Comparison of ENCODE assay signal across 10 cellular contexts in genomic region chr22:45867118-45867905, GRCh38.
DNase-seq lines count a peak whose midpoint lies in the region; ATAC-seq, FAIRE-seq and TF ChIP-seq lines count a peak whose summit lies in the region.
"Had no signal": no experiment of that assay in that cellular context is flagged by ENCODE, and none has a peak within 500 bp of the region (broad histone marks: within the 10 kb centered on the region; RNA-seq: fewer than 3 reads in every experiment).

No MANE protein-coding gene starts in this region.

- H3K4me1 ChIP-seq in gastrocnemius medialis (peaks cover 0 to 9% of the 10 kb centered on the region in 2 donors), small intestine (ENCODE audit: control insufficient read depth in 2 of 2, insufficient read depth in 1 of 2, low read depth in 1 of 2, low read length in 1 of 2) (no peaks in the 10 kb centered on the region)

- H3K4me3 ChIP-seq in gastrocnemius medialis (peak overlapping the region in 3 of 4 donors; percentile 12 to 43 (median 25)), small intestine (ENCODE audit: low read depth in 1 of 2, low read length in 2 of 2) (no peak overlapping the region)

- TF ChIP-seq CTCF in GM13977 (IDR thresholded peaks at IDR 0.05; ENCODE audit: extremely low read depth, insufficient read depth, missing control alignments) (peak; percentile 31), gastrocnemius medialis (IDR thresholded peaks at IDR 0.05 in 4 of 5, conservative IDR thresholded peaks at IDR 0.05 in 1 of 5) (peak in 2 of 5 experiments; percentile 37 to 43), CD14-positive monocyte (IDR thresholded peaks at IDR 0.05) (no peak)

- H3K36me3 Mint-ChIP-seq in CD14-positive monocyte, result peaks cover 2 to 8% of the 10 kb centered on the region in 2 donors

- DNase-seq in GM13977 (ENCODE audit: low spot score), result no peak
- peak; percentile 44 for DNase-seq in cerebellum (ENCODE audit: low spot score)
- peak; percentile 82 for DNase-seq in iPS-NIHi11 (ENCODE audit: low spot score)
- no peak for DNase-seq in gastrocnemius medialis
- DNase-seq in CD14-positive monocyte (ENCODE audit: low spot score), result no peak
- DNase-seq in NCI-H1048 (lab: John Stamatoyannopoulos, UW), result no peak
- no peak for DNase-seq in small intestine
- DNase-seq: NCI-H510A had no signal

- H3K27ac ChIP-seq in gastrocnemius medialis, result no peak overlapping the region
- H3K27ac ChIP-seq in small intestine (ENCODE audit: low read depth in 1 of 2, low read length in 1 of 2), result no peak overlapping the region
- H3K27ac ChIP-seq: epithelial cell of prostate had no signal

- intact Hi-C loops in gastrocnemius medialis (cut with DNase I; ENCODE audit: low total_unique reads) (loop anchor here (2.0 kb wide), 1 partner anchor 223 kb away; no protein-coding TSS in a partner anchor), CD14-positive monocyte (cut with micrococcal nuclease) (loop anchor here in 1 of 2 donors (10.0 kb wide), 1 partner anchor 247 kb away; no protein-coding TSS in a partner anchor)

- 3 to 6% (median 6%) methylated on average over 66 to 87 of the region's 87 CpGs for WGBS in small intestine, 3 donors

- H3K9me3 ChIP-seq in gastrocnemius medialis, result no peaks in the 10 kb centered on the region
- H3K9me3 ChIP-seq in small intestine (ENCODE audit: control insufficient read depth, low read depth), result no peaks in the 10 kb centered on the region

- in situ Hi-C loops in GM13977 (cut with MboI; ENCODE audit: low pct_unique_long_range_greater_than_20kb, low sequenced_read_pairs, unreplicated experiment) (no loop called here), gastrocnemius medialis (cut with MboI; ENCODE audit: low sequenced_read_pairs in 4 of 4) (loop anchor here in 1 of 4 donors (25.0 kb wide), 1 partner anchor 230 kb away; no protein-coding TSS in a partner anchor)

- FAIRE-seq in small intestine (lab: Jason Lieb, UNC), result no peak

- peaks cover 5% of the 10 kb centered on the region for H3K4me1 Mint-ChIP-seq in CD14-positive monocyte

- H3K27me3 ChIP-seq in gastrocnemius medialis (peaks cover 31 to 38% (median 37%) of the 10 kb centered on the region in 3 donors), small intestine (ENCODE audit: control insufficient read depth in 2 of 2, insufficient read depth in 2 of 2, low read length in 2 of 2) (peaks cover 13 to 21% of the 10 kb centered on the region in 2 donors)

- ATAC-seq in gastrocnemius medialis (no peak), GM18498 (IDR thresholded peaks at IDR 0.05; ENCODE audit: unreplicated experiment) (no peak)

- peaks cover 0 to 13% (median 7%) of the 10 kb centered on the region in 7 donors for H3K9me3 Mint-ChIP-seq in CD14-positive monocyte

- H3K27me3 Mint-ChIP-seq in CD14-positive monocyte (ENCODE audit: low read depth in 3 of 3), result peaks cover 60 to 82% (median 63%) of the 10 kb centered on the region in 3 donors

- peak overlapping the region in 1 of 2 donors; percentile 86 for H3K4me3 Mint-ChIP-seq in CD14-positive monocyte

- no peak for TF ChIP-seq POLR2A in gastrocnemius medialis (IDR thresholded peaks at IDR 0.05)

- H3K36me3 ChIP-seq in gastrocnemius medialis (no peaks in the 10 kb centered on the region), small intestine (ENCODE audit: control insufficient read depth in 2 of 2, insufficient read depth in 2 of 2, low read length in 2 of 2) (no peaks in the 10 kb centered on the region)

- no peak overlapping the region for H3K27ac Mint-ChIP-seq in CD14-positive monocyte

Comparison
In these comparisons a context has a peak if more than half of its experiments do, and no peak if none do; other contexts are left out.
1. DNase-seq: peak in cerebellum (single experiment) and iPS-NIHi11 (single experiment); none in GM13977 (single experiment), gastrocnemius medialis (0 of 2), CD14-positive monocyte (single experiment), NCI-H1048 (single experiment) and small intestine (single experiment).
2. H3K4me3 ChIP-seq: peak in gastrocnemius medialis (3 of 4); none in small intestine (0 of 2).